Comparison of ENCODE assay signal across 7 cellular contexts in genomic region chr1:22710688-22711024, GRCh38. TPM values are rescaled to one million over a fixed set of nuclear protein-coding genes. Genes with fewer than 3 reads are reported as not detected.
DNase-seq lines count a peak whose midpoint lies in the region; ATAC-seq and TF ChIP-seq lines count a peak whose summit lies in the region.

EPHB2 (plus strand) TSS chr1:22710839; CDS start chr1:22710983, 144 bp downstream.

- H3K36me3 ChIP-seq in ES-I3 (ENCODE audit: insufficient read depth, low read length) = no peaks in the 10 kb centered on the region
- no peaks in the 10 kb centered on the region for H3K36me3 ChIP-seq in Karpas-422 (ENCODE audit: insufficient read depth, low read length)
- peaks cover 0 to 4% of the 10 kb centered on the region in 2 donors for H3K36me3 ChIP-seq in neuronal stem cell (replicated peaks in 1 of 2; ENCODE audit: control insufficient read depth in 2 of 2, insufficient read depth in 2 of 2, low read length in 2 of 2)

- peak within 1 kb of the TSS; percentile 69 for H3K18ac ChIP-seq in neuronal stem cell (ENCODE audit: low read length)

- H3K4ac ChIP-seq in neuronal stem cell (ENCODE audit: low read length) = no peak within 1 kb of the TSS

- peak within 1 kb of the TSS; percentile 27 for H2BK5ac ChIP-seq in neuronal stem cell (ENCODE audit: low read length)

- peak; percentile 60 to 81 for ATAC-seq in activated T-cell treated with anti-CD3 and anti-CD28 coated beads, Interleukin-2, amount 50 U/mL, for 4 hours
- ATAC-seq in foreskin keratinocyte = peak; percentile 59
- no peak for ATAC-seq in HG02642 (IDR thresholded peaks at IDR 0.05; ENCODE audit: poor library complexity, unreplicated experiment)

- no peaks in the 10 kb centered on the region for H3K27me3 ChIP-seq in Karpas-422 (ENCODE audit: low read length)
- H3K27me3 ChIP-seq in foreskin keratinocyte = peaks cover 73% of the 10 kb centered on the region
- H3K27me3 ChIP-seq in neuronal stem cell (ENCODE audit: control insufficient read depth in 3 of 3, insufficient read depth in 3 of 3, low read depth in 1 of 3, low read length in 3 of 3) = peaks cover 0 to 2% (median 0%) of the 10 kb centered on the region in 3 experiments

- H2AFZ ChIP-seq in Karpas-422 (ENCODE audit: low read length) = no peak within 1 kb of the TSS
- peak within 1 kb of the TSS; percentile 91 for H2AFZ ChIP-seq in neuronal stem cell (ENCODE audit: low read length)

- H3K9me3 ChIP-seq in ES-I3 (ENCODE audit: control insufficient read depth, insufficient read depth, low read length) (no peaks in the 10 kb centered on the region), Karpas-422 (ENCODE audit: low read length) (no peaks in the 10 kb centered on the region), neuronal stem cell (replicated peaks in 1 of 2; ENCODE audit: control insufficient read depth in 2 of 2, insufficient read depth in 1 of 2, low read depth in 1 of 2, low read length in 2 of 2) (no peaks in the 10 kb centered on the region)

- H3K79me1 ChIP-seq in neuronal stem cell (ENCODE audit: low read depth, low read length) = peaks cover 12% of the 10 kb centered on the region

- DNase-seq in Karpas-422 = peak; percentile 77
- DNase-seq in activated T-cell treated with anti-CD3 and anti-CD28 coated beads, Interleukin-2, amount 50 U/mL, for 4 hours = no peak
- no peak for DNase-seq in foreskin keratinocyte
- DNase-seq in neuronal stem cell (ENCODE audit: low spot score) = no peak
- DNase-seq in NK-92 treated with Interleukin-12 subunit alpha and Interleukin-12 subunit beta, amount 100 ng/mL, for 24 hours (lab: John Stamatoyannopoulos, UW) = no peak

- H3K27ac ChIP-seq in Karpas-422 (ENCODE audit: low read length) (no peak within 1 kb of the TSS), foreskin keratinocyte (no peak within 1 kb of the TSS), neuronal stem cell (replicated peaks; ENCODE audit: low read length) (peak within 1 kb of the TSS; percentile 63)

- no peak within 1 kb of the TSS for H2BK12ac ChIP-seq in neuronal stem cell (ENCODE audit: low read length)

- H3K14ac ChIP-seq in neuronal stem cell (ENCODE audit: low read length) = peak within 1 kb of the TSS; percentile 15

- no peak within 1 kb of the TSS for H3K23ac ChIP-seq in neuronal stem cell (ENCODE audit: low read depth, low read length, poor library complexity)

- no peak for TF ChIP-seq CTCF in foreskin keratinocyte (conservative IDR thresholded peaks at IDR 0.05)

- H3K9ac ChIP-seq in ES-I3 (ENCODE audit: low read depth, low read length) = peak within 1 kb of the TSS; percentile 40; the same call in 1 of the 2 replicates
- H3K9ac ChIP-seq in Karpas-422 (ENCODE audit: low read length) = peak within 1 kb of the TSS; percentile 47
- H3K9ac ChIP-seq in neuronal stem cell (ENCODE audit: low read depth, low read length, poor library complexity) = peak within 1 kb of the TSS; percentile 82

- H3K27me3 Mint-ChIP-seq in activated T-cell treated with anti-CD3 and anti-CD28 coated beads, Interleukin-2, amount 50 U/mL, for 4 hours (ENCODE audit: low read depth) = peaks cover 64% of the 10 kb centered on the region

- H3K4me1 Mint-ChIP-seq in activated T-cell treated with anti-CD3 and anti-CD28 coated beads, Interleukin-2, amount 50 U/mL, for 4 hours (ENCODE audit: low read depth) = peaks cover 15% of the 10 kb centered on the region

- no peaks in the 10 kb centered on the region for H3K9me2 ChIP-seq in Karpas-422 (replicated peaks; ENCODE audit: insufficient read depth, low read length)

- H3K4me3 Mint-ChIP-seq in activated T-cell treated with anti-CD3 and anti-CD28 coated beads, Interleukin-2, amount 50 U/mL, for 4 hours = peak within 1 kb of the TSS; percentile 68

- no peak within 1 kb of the TSS for H4K91ac ChIP-seq in neuronal stem cell (ENCODE audit: low read depth, low read length, poor library complexity)

- H3K4me2 ChIP-seq in Karpas-422 (ENCODE audit: low read depth, low read length, poor library complexity, severe bottlenecking) (peak within 1 kb of the TSS; percentile 61), neuronal stem cell (ENCODE audit: insufficient read depth, low read length, poor library complexity, severe bottlenecking) (peak within 1 kb of the TSS; percentile 86)

- peak within 1 kb of the TSS; percentile 17 for H2BK15ac ChIP-seq in neuronal stem cell (ENCODE audit: low read length)

- no peaks in the 10 kb centered on the region for H3K36me3 Mint-ChIP-seq in activated T-cell treated with anti-CD3 and anti-CD28 coated beads, Interleukin-2, amount 50 U/mL, for 4 hours (ENCODE audit: insufficient read depth)

- H3K4me1 ChIP-seq in ES-I3 (ENCODE audit: insufficient read depth, low read length) (peaks cover 5% of the 10 kb centered on the region; the same call in 1 of the 2 replicates), Karpas-422 (ENCODE audit: low read length) (peaks cover 37% of the 10 kb centered on the region), foreskin keratinocyte (no peaks in the 10 kb centered on the region), neuronal stem cell (ENCODE audit: control insufficient read depth in 2 of 2, insufficient read depth in 1 of 2, low read depth in 1 of 2, low read length in 2 of 2) (peaks cover 12 to 13% of the 10 kb centered on the region in 2 donors)

- H2AK5ac ChIP-seq in neuronal stem cell (ENCODE audit: low read depth, low read length) = peak within 1 kb of the TSS; percentile 40

- H3K79me2 ChIP-seq in Karpas-422 (ENCODE audit: low read length) = no peaks in the 10 kb centered on the region

- H4K8ac ChIP-seq in neuronal stem cell (ENCODE audit: low read depth, low read length) = no peak within 1 kb of the TSS

- no peaks in the 10 kb centered on the region for H3K9me3 Mint-ChIP-seq in activated T-cell treated with anti-CD3 and anti-CD28 coated beads, Interleukin-2, amount 50 U/mL, for 4 hours

- H3K4me3 ChIP-seq in Karpas-422 (ENCODE audit: low read length) (peak within 1 kb of the TSS; percentile 61), neuronal stem cell (ENCODE audit: low read length in 2 of 2) (peak within 1 kb of the TSS; percentile 53 to 86)

- H4K20me1 ChIP-seq in Karpas-422 (ENCODE audit: insufficient read depth, low read depth, low read length) = 0 out of 2 replicates have a peak, but pooled peaks cover 4% of the 10 kb centered on the region

- no CpG with 5 or more reads among the region's 55 CpGs for WGBS in neuronal stem cell (ENCODE audit: extremely low coverage in 2 of 2, insufficient read length in 2 of 2, insufficient replicate concordance in 1 of 2), 2 donors

- no peak within 1 kb of the TSS for H2BK120ac ChIP-seq in neuronal stem cell (ENCODE audit: low read depth, low read length)

RNA-seq across cellular contexts. Expression of gene EPHB2, which starts in this region (rescaled TPM):
- 0.45 and 2.5 TPM in 2 replicates for total RNA-seq in Karpas-422 (2014; rRNA removed; shearing (Covaris generic); ENCODE audit: low replicate concordance)
- total RNA-seq in activated T-cell treated with anti-CD3 and anti-CD28 coated beads, Interleukin-2, amount 50 U/mL, for 4 hours = under 1 TPM; 0.15 to 0.68 (median 0.16) TPM
- 0.14 TPM in 1 of 2 replicates, not detected in the other for total RNA-seq in foreskin keratinocyte
- 0.02 and 0.06 TPM in 2 replicates for polyA plus RNA-seq in foreskin keratinocyte
- polyA plus RNA-seq in neuronal stem cell (2013, experiment 1 of 2) = 25.3 TPM
- 26.4 TPM for polyA plus RNA-seq in neuronal stem cell (2013, experiment 2 of 2)

Comparison
In these comparisons a context has a peak if more than half of its experiments do, and no peak if none do; other contexts are left out.
1. Peak in ATAC-seq in activated T-cell treated with anti-CD3 and anti-CD28 coated beads, Interleukin-2, amount 50 U/mL, for 4 hours; RNA of the gene not detected or under 1 TPM.
2. Peak in ATAC-seq in foreskin keratinocyte; RNA of the gene not detected or under 1 TPM.